9 cellular contexts compared by ENCODE assay signal in the genomic region with DNA sequence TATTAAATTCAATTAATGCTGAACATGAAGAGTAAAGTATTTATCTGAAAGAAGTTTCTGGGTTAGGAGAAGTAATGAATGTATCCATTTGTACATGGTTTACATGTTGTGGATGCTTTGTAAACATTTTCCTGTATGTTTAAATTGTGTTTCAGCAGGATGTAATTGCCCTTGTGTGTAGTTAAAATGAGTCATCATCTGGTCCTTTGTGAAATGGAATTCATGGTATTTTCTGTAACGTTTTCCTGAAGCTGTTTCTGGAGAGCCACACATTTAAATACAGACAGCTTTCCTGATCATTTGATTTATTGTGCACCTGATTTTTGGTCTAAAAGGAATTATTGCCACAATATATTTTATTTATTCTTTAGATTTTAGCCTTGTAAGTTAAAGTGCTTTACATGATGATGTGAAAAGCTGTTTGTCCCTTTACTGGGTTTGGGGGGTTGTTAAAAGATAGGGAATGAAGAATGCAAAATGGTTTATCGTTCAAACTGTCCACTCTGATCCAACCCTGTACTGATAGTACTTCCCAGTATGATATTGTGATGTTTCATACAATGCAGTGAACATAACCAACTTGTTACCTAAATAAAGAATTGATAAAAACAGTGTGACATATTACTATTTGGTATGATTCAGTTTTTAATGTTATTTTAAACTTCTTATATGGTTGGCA. TPM values are rescaled to one million over a fixed set of nuclear protein-coding genes. Genes with fewer than 3 reads are reported as not detected.
DNase-seq lines count a peak whose midpoint lies in the region; ATAC-seq and TF ChIP-seq lines count a peak whose summit lies in the region.
"Had no signal": no experiment of that assay in that cellular context is flagged by ENCODE, and none has a peak within 500 bp of the region (broad histone marks: within the 10 kb centered on the region; RNA-seq: fewer than 3 reads in every experiment).

No MANE protein-coding gene starts in this region.

- ATAC-seq in HG02973 (IDR thresholded peaks at IDR 0.05; ENCODE audit: unreplicated experiment) = no peak
- no peak for ATAC-seq in GM18505 (IDR thresholded peaks at IDR 0.05; ENCODE audit: unreplicated experiment)

- H3K23ac ChIP-seq in neuronal stem cell (ENCODE audit: low read depth, low read length, poor library complexity) = no peak overlapping the region

- no peak overlapping the region for H3K9ac ChIP-seq in GM23248
- no peak overlapping the region for H3K9ac ChIP-seq in neuronal stem cell (ENCODE audit: low read depth, low read length, poor library complexity)

- H4K20me1 ChIP-seq in GM23248 (ENCODE audit: insufficient read depth) = no peaks in the 10 kb centered on the region

- no peaks in the 10 kb centered on the region for H3K27me3 ChIP-seq in GM23248 (replicated peaks; ENCODE audit: insufficient read depth)
- H3K27me3 ChIP-seq in neuronal stem cell (ENCODE audit: control insufficient read depth in 3 of 3, insufficient read depth in 3 of 3, low read depth in 1 of 3, low read length in 3 of 3) = no peaks in the 10 kb centered on the region

- H3K27me3 Mint-ChIP-seq in nephron progenitor cell (ENCODE audit: low read depth, poor library complexity) = no peaks in the 10 kb centered on the region

- no peaks in the 10 kb centered on the region for H3K9me2 ChIP-seq in GM23248 (ENCODE audit: insufficient read depth)

- H3K36me3 Mint-ChIP-seq in nephron progenitor cell (ENCODE audit: low read depth) = peaks cover under 1% of the 10 kb centered on the region

- H3K36me3 ChIP-seq in GM23248 (ENCODE audit: low read depth) (no peaks in the 10 kb centered on the region), neuronal stem cell (replicated peaks in 1 of 2; ENCODE audit: control insufficient read depth in 2 of 2, insufficient read depth in 2 of 2, low read length in 2 of 2) (no peaks in the 10 kb centered on the region)

- no peak for TF ChIP-seq POLR2A in GM18505 (IDR thresholded peaks at IDR 0.05; ENCODE audit: borderline replicate concordance, extremely low read depth, insufficient read depth, insufficient read length)

- H2AK5ac ChIP-seq in neuronal stem cell (ENCODE audit: low read depth, low read length) = no peak overlapping the region

- no peaks in the 10 kb centered on the region for H3K9me3 ChIP-seq in GM23248 (ENCODE audit: low read depth)
- no peaks in the 10 kb centered on the region for H3K9me3 ChIP-seq in neuronal stem cell (replicated peaks in 1 of 2; ENCODE audit: control insufficient read depth in 2 of 2, insufficient read depth in 1 of 2, low read depth in 1 of 2, low read length in 2 of 2)

- WGBS in GM23248 (ENCODE audit: low coverage in 1 of 2, low lambda C conversion rate in 2 of 2, missing lambda C conversion rate in 2 of 2), 2 experiments = 26 to 30% methylated on average over 2 of the region's 2 CpGs
- no CpG with 5 or more reads among the region's 2 CpGs for WGBS in neuronal stem cell (ENCODE audit: extremely low coverage in 2 of 2, insufficient read length in 2 of 2, insufficient replicate concordance in 1 of 2), 2 donors

- H3K27ac Mint-ChIP-seq in nephron progenitor cell = no peak overlapping the region

- no peaks in the 10 kb centered on the region for H3K79me2 ChIP-seq in GM23248 (ENCODE audit: insufficient read depth)

- H3K4me3 ChIP-seq in GM23248 (no peak overlapping the region), neuronal stem cell (ENCODE audit: low read length in 2 of 2) (no peak overlapping the region)

- TF ChIP-seq CTCF in nephron progenitor cell (IDR thresholded peaks at IDR 0.05) = no peak

- no peak overlapping the region for H2BK120ac ChIP-seq in neuronal stem cell (ENCODE audit: low read depth, low read length)

- H3K4me1 Mint-ChIP-seq in nephron progenitor cell = no peaks in the 10 kb centered on the region

- H2BK12ac ChIP-seq in neuronal stem cell (ENCODE audit: low read length) = no peak overlapping the region

- peaks cover 29% of the 10 kb centered on the region; the same call in 1 of the 2 replicates for H3F3A ChIP-seq in GM23248 (ENCODE audit: insufficient read depth)

- H3K4ac ChIP-seq in neuronal stem cell (ENCODE audit: low read length) = no peak overlapping the region

- no peak overlapping the region for H3K18ac ChIP-seq in neuronal stem cell (ENCODE audit: low read length)

- H3K4me1 ChIP-seq in GM23248 (ENCODE audit: insufficient read depth) (peaks cover 40% of the 10 kb centered on the region), neuronal stem cell (ENCODE audit: control insufficient read depth in 2 of 2, insufficient read depth in 1 of 2, low read depth in 1 of 2, low read length in 2 of 2) (peaks cover 2 to 11% of the 10 kb centered on the region in 2 donors)

- no peak overlapping the region for H2BK15ac ChIP-seq in neuronal stem cell (ENCODE audit: low read length)

- in situ Hi-C loops in GM23248 (cut with MboI) = no loop called here

- H2BK5ac ChIP-seq in neuronal stem cell (ENCODE audit: low read length) = no peak overlapping the region

- H3K4me3 Mint-ChIP-seq in nephron progenitor cell = no peak overlapping the region

- DNase-seq in GM23248 (peak; percentile 76), NCI-H1930 (lab: John Stamatoyannopoulos, UW) (peak; percentile 23 to 48), dermis microvascular lymphatic vessel endothelial cell (ENCODE audit: low read depth in 2 of 2) (peak; percentile 55 to 80), neuronal stem cell (ENCODE audit: low spot score) (peak; percentile 18), nephron progenitor cell (no peak)
- DNase-seq: activated CD8-positive, alpha-beta memory T cell treated with anti-CD3 and anti-CD28 coated beads, Interleukin-2, amount 50 U/mL, for 4 hours; erythroblast had no signal

- no peak overlapping the region for H2AFZ ChIP-seq in GM23248
- no peak overlapping the region for H2AFZ ChIP-seq in neuronal stem cell (ENCODE audit: low read length)

- H3K14ac ChIP-seq in neuronal stem cell (ENCODE audit: low read length) = no peak overlapping the region

- H3K9me3 Mint-ChIP-seq in nephron progenitor cell = no peaks in the 10 kb centered on the region

- no peak overlapping the region for H4K91ac ChIP-seq in neuronal stem cell (ENCODE audit: low read depth, low read length, poor library complexity)

- H4K8ac ChIP-seq in neuronal stem cell (ENCODE audit: low read depth, low read length) = no peak overlapping the region

- H3K4me2 ChIP-seq in GM23248 (ENCODE audit: unreplicated experiment) (peak overlapping the region; percentile 27), neuronal stem cell (ENCODE audit: insufficient read depth, low read length, poor library complexity, severe bottlenecking) (no peak overlapping the region)

- no peaks in the 10 kb centered on the region for H3K79me1 ChIP-seq in neuronal stem cell (ENCODE audit: low read depth, low read length)

- H3K27ac ChIP-seq in GM23248 (peak overlapping the region; percentile 1; the same call in 1 of the 2 replicates), neuronal stem cell (replicated peaks; ENCODE audit: low read length) (peak overlapping the region; percentile 43)

RNA-seq across cellular contexts. Expression of a gene that starts 41.7 kb away (rescaled TPM):
- total RNA-seq in GM23248 (2014; rRNA removed; shearing (Covaris generic)) = not detected in 2 replicates
- polyA plus RNA-seq in GM23248 (2016; fragmentation: Nextera tagmentation; extraction: Ambion mirVana) = 0.16 and 0.31 TPM in 2 replicates
- not detected in 2 replicates for total RNA-seq in dermis microvascular lymphatic vessel endothelial cell
- 0.13 TPM for polyA plus RNA-seq in neuronal stem cell (2013, experiment 1 of 2)
- polyA plus RNA-seq in neuronal stem cell (2013, experiment 2 of 2) = 0.14 TPM
